ENCODE assay signal across 1 cellular context in the genomic region with DNA sequence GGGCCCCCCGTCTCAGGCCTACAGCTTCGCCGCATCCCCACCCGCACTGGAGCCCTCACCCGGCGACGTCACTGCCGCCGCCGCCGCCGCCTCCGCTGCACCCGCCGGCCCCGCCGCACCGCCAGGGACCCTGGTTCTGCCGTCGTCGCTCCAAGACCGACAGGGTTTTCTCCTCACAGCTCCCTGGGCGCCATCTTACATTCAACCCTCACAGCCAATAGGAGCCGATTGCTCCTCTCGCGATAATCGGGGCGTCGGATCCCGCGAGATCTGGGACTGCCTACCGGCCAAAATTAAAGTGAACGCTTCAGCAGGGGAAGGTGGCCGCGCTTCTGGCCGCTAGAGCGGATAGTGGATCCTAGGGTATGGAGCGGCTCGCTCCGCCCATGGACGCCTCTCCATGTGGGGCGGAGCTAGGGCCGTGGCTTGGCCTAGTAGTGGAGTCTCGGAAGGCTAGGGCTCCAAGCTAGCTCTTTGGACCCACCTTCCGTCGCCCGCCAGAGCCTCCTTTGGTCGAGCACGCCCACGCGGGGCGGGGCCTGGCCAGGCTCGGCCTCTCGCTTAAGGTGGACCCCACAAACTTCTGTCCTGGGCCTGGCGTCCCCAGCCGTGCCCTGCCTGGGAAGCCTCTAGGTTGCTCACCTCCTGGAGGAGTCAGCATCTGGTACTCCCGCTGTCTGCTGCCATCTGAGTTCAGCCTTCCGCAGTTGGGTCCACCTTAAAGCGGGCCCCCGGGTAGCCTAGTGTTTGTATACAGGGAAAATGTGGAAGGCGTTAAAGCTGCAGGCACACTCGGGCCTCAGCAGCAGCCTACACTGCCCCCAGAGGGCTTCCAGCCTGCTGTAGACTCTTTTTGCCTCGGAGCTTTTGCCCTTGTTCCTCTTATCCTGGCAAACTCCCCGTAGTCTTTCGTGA.
TF ChIP-seq lines count a peak whose summit lies in the region.

A gene with protein sequence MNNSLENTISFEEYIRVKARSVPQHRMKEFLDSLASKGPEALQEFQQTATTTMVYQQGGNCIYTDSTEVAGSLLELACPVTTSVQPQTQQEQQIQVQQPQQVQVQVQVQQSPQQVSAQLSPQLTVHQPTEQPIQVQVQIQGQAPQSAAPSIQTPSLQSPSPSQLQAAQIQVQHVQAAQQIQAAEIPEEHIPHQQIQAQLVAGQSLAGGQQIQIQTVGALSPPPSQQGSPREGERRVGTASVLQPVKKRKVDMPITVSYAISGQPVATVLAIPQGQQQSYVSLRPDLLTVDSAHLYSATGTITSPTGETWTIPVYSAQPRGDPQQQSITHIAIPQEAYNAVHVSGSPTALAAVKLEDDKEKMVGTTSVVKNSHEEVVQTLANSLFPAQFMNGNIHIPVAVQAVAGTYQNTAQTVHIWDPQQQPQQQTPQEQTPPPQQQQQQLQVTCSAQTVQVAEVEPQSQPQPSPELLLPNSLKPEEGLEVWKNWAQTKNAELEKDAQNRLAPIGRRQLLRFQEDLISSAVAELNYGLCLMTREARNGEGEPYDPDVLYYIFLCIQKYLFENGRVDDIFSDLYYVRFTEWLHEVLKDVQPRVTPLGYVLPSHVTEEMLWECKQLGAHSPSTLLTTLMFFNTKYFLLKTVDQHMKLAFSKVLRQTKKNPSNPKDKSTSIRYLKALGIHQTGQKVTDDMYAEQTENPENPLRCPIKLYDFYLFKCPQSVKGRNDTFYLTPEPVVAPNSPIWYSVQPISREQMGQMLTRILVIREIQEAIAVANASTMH (minus strand): TSS at position 219 of the 915 bp plus-strand sequence. CDS start 17,054 bp downstream, outside the sequence.

TF ChIP-seq in GM12878, 131 proteins besides CTCF, POLR2A, EP300 and RAD21 (continued from another document):
- TF ChIP-seq, protein P1, sequence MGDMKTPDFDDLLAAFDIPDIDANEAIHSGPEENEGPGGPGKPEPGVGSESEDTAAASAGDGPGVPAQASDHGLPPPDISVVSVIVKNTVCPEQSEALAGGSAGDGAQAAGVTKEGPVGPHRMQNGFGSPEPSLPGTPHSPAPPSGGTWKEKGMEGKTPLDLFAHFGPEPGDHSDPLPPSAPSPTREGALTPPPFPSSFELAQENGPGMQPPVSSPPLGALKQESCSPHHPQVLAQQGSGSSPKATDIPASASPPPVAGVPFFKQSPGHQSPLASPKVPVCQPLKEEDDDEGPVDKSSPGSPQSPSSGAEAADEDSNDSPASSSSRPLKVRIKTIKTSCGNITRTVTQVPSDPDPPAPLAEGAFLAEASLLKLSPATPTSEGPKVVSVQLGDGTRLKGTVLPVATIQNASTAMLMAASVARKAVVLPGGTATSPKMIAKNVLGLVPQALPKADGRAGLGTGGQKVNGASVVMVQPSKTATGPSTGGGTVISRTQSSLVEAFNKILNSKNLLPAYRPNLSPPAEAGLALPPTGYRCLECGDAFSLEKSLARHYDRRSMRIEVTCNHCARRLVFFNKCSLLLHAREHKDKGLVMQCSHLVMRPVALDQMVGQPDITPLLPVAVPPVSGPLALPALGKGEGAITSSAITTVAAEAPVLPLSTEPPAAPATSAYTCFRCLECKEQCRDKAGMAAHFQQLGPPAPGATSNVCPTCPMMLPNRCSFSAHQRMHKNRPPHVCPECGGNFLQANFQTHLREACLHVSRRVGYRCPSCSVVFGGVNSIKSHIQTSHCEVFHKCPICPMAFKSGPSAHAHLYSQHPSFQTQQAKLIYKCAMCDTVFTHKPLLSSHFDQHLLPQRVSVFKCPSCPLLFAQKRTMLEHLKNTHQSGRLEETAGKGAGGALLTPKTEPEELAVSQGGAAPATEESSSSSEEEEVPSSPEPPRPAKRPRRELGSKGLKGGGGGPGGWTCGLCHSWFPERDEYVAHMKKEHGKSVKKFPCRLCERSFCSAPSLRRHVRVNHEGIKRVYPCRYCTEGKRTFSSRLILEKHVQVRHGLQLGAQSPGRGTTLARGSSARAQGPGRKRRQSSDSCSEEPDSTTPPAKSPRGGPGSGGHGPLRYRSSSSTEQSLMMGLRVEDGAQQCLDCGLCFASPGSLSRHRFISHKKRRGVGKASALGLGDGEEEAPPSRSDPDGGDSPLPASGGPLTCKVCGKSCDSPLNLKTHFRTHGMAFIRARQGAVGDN (IDR thresholded peaks at IDR 0.05), result no peak; the same call in 1 of the 2 replicates
- TF ChIP-seq ZNF217 (IDR thresholded peaks at IDR 0.05) (no peak), SIN3A (IDR thresholded peaks at IDR 0.05; ENCODE audit: low read depth, low read length) (peak; percentile 91), CBFB (IDR thresholded peaks at IDR 0.05; ENCODE audit: low read depth) (peak; percentile 100), SUPT20H (IDR thresholded peaks at IDR 0.05; ENCODE audit: borderline replicate concordance, control insufficient read depth, low read depth, low read length) (no peak), NFIC (IDR thresholded peaks at IDR 0.05; ENCODE audit: low read depth, low read length) (no peak), IKZF2 (IDR thresholded peaks at IDR 0.05) (0 out of 4 replicates have a peak, but pooled peaks of 1 of the 2 experiments have one; percentile 17), MTA2 (IDR thresholded peaks at IDR 0.05; ENCODE audit: low read depth) (no peak), MXI1 (IDR thresholded peaks at IDR 0.05; ENCODE audit: low read depth, low read length) (peak; percentile 19; the same call in 1 of the 2 replicates), NFXL1 (IDR thresholded peaks at IDR 0.05; ENCODE audit: borderline replicate concordance) (no peak), RB1 (IDR thresholded peaks at IDR 0.05; ENCODE audit: borderline replicate concordance) (peak; percentile 69; the same call in 1 of the 2 replicates), RFX5 (IDR thresholded peaks at IDR 0.05; ENCODE audit: low read depth, low read length) (no peak), CBX3 (IDR thresholded peaks at IDR 0.05; ENCODE audit: borderline replicate concordance, low read depth) (no peak), HDAC2 (IDR thresholded peaks at IDR 0.05) (peak; percentile 88), HCFC1 (IDR thresholded peaks at IDR 0.05; ENCODE audit: low read length) (peak; percentile 53), SP1 (IDR thresholded peaks at IDR 0.05; ENCODE audit: low read depth, low read length) (peak; percentile 80), EZH2 (IDR thresholded peaks at IDR 0.05; ENCODE audit: borderline replicate concordance, control insufficient read depth, low read depth, low read length) (no peak), SIX5 (IDR thresholded peaks at IDR 0.05; ENCODE audit: low read depth, low read length, severe bottlenecking) (peak; percentile 40), NR2F1 (conservative IDR thresholded peaks at IDR 0.05) (peak; percentile 7; the same call in 1 of the 2 replicates), TARDBP (IDR thresholded peaks at IDR 0.05; ENCODE audit: borderline replicate concordance) (no peak), RELA (IDR thresholded peaks at IDR 0.05; ENCODE audit: borderline replicate concordance, partially characterized antibody) (peak; percentile 68), NR2C2 (IDR thresholded peaks at IDR 0.05; ENCODE audit: borderline replicate concordance, control insufficient read depth, insufficient read length, low read depth) (no peak), BRCA1 (IDR thresholded peaks at IDR 0.05; ENCODE audit: low read depth, low read length) (peak; percentile 100), PAX8 (IDR thresholded peaks at IDR 0.05) (no peak), WRNIP1 (IDR thresholded peaks at IDR 0.05; ENCODE audit: borderline replicate concordance, low read depth, low read length) (peak; percentile 100)
- TF ChIP-seq, protein P2, sequence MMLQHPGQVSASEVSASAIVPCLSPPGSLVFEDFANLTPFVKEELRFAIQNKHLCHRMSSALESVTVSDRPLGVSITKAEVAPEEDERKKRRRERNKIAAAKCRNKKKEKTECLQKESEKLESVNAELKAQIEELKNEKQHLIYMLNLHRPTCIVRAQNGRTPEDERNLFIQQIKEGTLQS (IDR thresholded peaks at IDR 0.05; ENCODE audit: borderline replicate concordance, extremely low read depth, low read depth, low read length), result no peak
- TF ChIP-seq, protein P3, sequence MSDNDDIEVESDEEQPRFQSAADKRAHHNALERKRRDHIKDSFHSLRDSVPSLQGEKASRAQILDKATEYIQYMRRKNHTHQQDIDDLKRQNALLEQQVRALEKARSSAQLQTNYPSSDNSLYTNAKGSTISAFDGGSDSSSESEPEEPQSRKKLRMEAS (IDR thresholded peaks at IDR 0.05; ENCODE audit: low read depth, low read length), result no peak
- TF ChIP-seq, protein P4, sequence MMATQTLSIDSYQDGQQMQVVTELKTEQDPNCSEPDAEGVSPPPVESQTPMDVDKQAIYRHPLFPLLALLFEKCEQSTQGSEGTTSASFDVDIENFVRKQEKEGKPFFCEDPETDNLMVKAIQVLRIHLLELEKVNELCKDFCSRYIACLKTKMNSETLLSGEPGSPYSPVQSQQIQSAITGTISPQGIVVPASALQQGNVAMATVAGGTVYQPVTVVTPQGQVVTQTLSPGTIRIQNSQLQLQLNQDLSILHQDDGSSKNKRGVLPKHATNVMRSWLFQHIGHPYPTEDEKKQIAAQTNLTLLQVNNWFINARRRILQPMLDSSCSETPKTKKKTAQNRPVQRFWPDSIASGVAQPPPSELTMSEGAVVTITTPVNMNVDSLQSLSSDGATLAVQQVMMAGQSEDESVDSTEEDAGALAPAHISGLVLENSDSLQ (IDR thresholded peaks at IDR 0.05), result peak; percentile 81
- TF ChIP-seq, protein P5, sequence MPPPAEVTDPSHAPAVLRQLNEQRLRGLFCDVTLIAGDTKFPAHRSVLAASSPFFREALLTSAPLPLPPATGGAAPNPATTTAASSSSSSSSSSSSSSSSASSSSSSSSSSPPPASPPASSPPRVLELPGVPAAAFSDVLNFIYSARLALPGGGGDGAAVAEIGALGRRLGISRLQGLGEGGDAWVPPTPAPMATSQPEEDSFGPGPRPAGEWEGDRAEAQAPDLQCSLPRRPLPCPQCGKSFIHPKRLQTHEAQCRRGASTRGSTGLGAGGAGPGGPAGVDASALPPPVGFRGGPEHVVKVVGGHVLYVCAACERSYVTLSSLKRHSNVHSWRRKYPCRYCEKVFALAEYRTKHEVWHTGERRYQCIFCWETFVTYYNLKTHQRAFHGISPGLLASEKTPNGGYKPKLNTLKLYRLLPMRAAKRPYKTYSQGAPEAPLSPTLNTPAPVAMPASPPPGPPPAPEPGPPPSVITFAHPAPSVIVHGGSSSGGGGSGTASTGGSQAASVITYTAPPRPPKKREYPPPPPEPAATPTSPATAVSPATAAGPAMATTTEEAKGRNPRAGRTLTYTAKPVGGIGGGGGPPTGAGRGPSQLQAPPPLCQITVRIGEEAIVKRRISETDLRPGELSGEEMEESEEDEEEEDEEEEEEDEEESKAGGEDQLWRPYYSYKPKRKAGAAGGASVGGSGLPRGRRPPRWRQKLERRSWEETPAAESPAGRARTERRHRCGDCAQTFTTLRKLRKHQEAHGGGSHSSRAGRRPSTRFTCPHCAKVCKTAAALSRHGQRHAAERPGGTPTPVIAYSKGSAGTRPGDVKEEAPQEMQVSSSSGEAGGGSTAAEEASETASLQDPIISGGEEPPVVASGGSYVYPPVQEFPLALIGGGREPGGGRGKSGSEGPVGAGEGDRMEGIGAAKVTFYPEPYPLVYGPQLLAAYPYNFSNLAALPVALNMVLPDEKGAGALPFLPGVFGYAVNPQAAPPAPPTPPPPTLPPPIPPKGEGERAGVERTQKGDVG (CRISPR knock-in tag; IDR thresholded peaks at IDR 0.05), result no peak
- TF ChIP-seq, protein P6, sequence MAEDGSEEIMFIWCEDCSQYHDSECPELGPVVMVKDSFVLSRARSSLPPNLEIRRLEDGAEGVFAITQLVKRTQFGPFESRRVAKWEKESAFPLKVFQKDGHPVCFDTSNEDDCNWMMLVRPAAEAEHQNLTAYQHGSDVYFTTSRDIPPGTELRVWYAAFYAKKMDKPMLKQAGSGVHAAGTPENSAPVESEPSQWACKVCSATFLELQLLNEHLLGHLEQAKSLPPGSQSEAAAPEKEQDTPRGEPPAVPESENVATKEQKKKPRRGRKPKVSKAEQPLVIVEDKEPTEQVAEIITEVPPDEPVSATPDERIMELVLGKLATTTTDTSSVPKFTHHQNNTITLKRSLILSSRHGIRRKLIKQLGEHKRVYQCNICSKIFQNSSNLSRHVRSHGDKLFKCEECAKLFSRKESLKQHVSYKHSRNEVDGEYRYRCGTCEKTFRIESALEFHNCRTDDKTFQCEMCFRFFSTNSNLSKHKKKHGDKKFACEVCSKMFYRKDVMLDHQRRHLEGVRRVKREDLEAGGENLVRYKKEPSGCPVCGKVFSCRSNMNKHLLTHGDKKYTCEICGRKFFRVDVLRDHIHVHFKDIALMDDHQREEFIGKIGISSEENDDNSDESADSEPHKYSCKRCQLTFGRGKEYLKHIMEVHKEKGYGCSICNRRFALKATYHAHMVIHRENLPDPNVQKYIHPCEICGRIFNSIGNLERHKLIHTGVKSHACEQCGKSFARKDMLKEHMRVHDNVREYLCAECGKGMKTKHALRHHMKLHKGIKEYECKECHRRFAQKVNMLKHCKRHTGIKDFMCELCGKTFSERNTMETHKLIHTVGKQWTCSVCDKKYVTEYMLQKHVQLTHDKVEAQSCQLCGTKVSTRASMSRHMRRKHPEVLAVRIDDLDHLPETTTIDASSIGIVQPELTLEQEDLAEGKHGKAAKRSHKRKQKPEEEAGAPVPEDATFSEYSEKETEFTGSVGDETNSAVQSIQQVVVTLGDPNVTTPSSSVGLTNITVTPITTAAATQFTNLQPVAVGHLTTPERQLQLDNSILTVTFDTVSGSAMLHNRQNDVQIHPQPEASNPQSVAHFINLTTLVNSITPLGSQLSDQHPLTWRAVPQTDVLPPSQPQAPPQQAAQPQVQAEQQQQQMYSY (CRISPR knock-in tag; IDR thresholded peaks at IDR 0.05), result no peak
- TF ChIP-seq, protein P7, sequence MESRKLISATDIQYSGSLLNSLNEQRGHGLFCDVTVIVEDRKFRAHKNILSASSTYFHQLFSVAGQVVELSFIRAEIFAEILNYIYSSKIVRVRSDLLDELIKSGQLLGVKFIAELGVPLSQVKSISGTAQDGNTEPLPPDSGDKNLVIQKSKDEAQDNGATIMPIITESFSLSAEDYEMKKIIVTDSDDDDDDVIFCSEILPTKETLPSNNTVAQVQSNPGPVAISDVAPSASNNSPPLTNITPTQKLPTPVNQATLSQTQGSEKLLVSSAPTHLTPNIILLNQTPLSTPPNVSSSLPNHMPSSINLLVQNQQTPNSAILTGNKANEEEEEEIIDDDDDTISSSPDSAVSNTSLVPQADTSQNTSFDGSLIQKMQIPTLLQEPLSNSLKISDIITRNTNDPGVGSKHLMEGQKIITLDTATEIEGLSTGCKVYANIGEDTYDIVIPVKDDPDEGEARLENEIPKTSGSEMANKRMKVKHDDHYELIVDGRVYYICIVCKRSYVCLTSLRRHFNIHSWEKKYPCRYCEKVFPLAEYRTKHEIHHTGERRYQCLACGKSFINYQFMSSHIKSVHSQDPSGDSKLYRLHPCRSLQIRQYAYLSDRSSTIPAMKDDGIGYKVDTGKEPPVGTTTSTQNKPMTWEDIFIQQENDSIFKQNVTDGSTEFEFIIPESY (IDR thresholded peaks at IDR 0.05), result peak; percentile 86; the same call in 1 of the 2 replicates
